18 cellular contexts compared by ENCODE assay signal in genomic region chr5:143376195-143376772, GRCh38. TPM values are rescaled to one million over a fixed set of nuclear protein-coding genes. Genes with fewer than 3 reads are reported as not detected.
DNase-seq lines count a peak whose midpoint lies in the region; ATAC-seq and TF ChIP-seq lines count a peak whose summit lies in the region.
"Had no signal": no experiment of that assay in that cellular context is flagged by ENCODE, and none has a peak within 500 bp of the region (broad histone marks: within the 10 kb centered on the region; RNA-seq: fewer than 3 reads in every experiment).

No MANE protein-coding gene starts in this region.

- H3K27me3 ChIP-seq in HUES48 (ENCODE audit: control insufficient read depth, insufficient read depth, low read length) (no peaks in the 10 kb centered on the region), neutrophil (no peaks in the 10 kb centered on the region), upper lobe of right lung (no peaks in the 10 kb centered on the region)

- peaks cover 56% of the 10 kb centered on the region for H3K4me1 Mint-ChIP-seq in Calu3 (ENCODE audit: low read depth, unreplicated experiment)
- H3K4me1 Mint-ChIP-seq in central memory CD8-positive, alpha-beta T cell, result peaks cover 63% of the 10 kb centered on the region
- H3K4me1 Mint-ChIP-seq in activated CD4-positive, alpha-beta T cell treated with anti-CD3 and anti-CD28 coated beads for 36 hours, result peaks cover 77% of the 10 kb centered on the region

- H3K9ac ChIP-seq in HUES48 (ENCODE audit: low read depth, low read length), result no peak overlapping the region

- POLR2A ChIA-PET in activated CD4-positive, alpha-beta T cell treated with anti-CD3 and anti-CD28 coated beads for 36 hours (lab: Charles Lee), result interaction anchor here (0.6 kb wide), 1 partner anchor 15 kb away, joined by 7 read pairs; no protein-coding TSS in a partner anchor

- ATAC-seq in central memory CD8-positive, alpha-beta T cell (replicated peaks; ENCODE audit: extremely low read depth, poor library complexity, severe bottlenecking), result no peak
- ATAC-seq in upper lobe of right lung, result no peak
- ATAC-seq in activated CD4-positive, alpha-beta T cell treated with anti-CD3 and anti-CD28 coated beads for 36 hours, result no peak
- ATAC-seq: activated CD8-positive, alpha-beta T cell treated with anti-CD3 and anti-CD28 coated beads, Interleukin-2, amount 10 ng/mL, durations not matched to agents 7 days and 5 days; T-cell had no signal

- peaks cover 21% of the 10 kb centered on the region for H3K4me1 ChIP-seq in HUES48 (ENCODE audit: control insufficient read depth, insufficient read depth, low read length)
- H3K4me1 ChIP-seq in neutrophil (ENCODE audit: control insufficient read depth in 1 of 2, insufficient read depth in 1 of 2, low read depth in 1 of 2, low read length in 1 of 2), result peaks cover 17 to 26% of the 10 kb centered on the region in 2 experiments
- peaks cover 20% of the 10 kb centered on the region for H3K4me1 ChIP-seq in upper lobe of right lung

- intact Hi-C loops in Calu3 (cut with micrococcal nuclease; ENCODE audit: unreplicated experiment), result no loop called here
- intact Hi-C loops in upper lobe of right lung (cut with DNase I), result no loop called here
- intact Hi-C loops in activated CD4-positive, alpha-beta T cell treated with anti-CD3 and anti-CD28 coated beads for 36 hours (cut with DNase I, micrococcal nuclease), result no loop called here

- DNase-seq in Calu3, result no peak
- no peak for DNase-seq in central memory CD8-positive, alpha-beta T cell (ENCODE audit: low spot score in 2 of 2)
- no peak for DNase-seq in dedifferentiated amniotic fluid mesenchymal stem cell (ENCODE audit: extremely low spot score)
- no peak for DNase-seq in upper lobe of right lung
- no peak for DNase-seq in activated CD4-positive, alpha-beta T cell treated with anti-CD3 and anti-CD28 coated beads for 36 hours
- no peak for DNase-seq in NOMO-1 treated with DMSO at 0.1 percent for 48 hours (lab: John Stamatoyannopoulos, UW; ENCODE audit: unreplicated experiment)
- DNase-seq: activated CD8-positive, alpha-beta T cell treated with anti-CD3 and anti-CD28 coated beads, Interleukin-2, amount 10 ng/mL, durations not matched to agents 7 days and 5 days; amniotic stem cell; DMS153; NCI-H187 treated with DMSO at 0.1 percent for 48 hours; NCI-H446 treated with DMSO at 0.1 percent for 48 hours; NK-92 treated with Interleukin-12 subunit alpha and Interleukin-12 subunit beta, amount 100 ng/mL, for 24 hours; posterior cingulate gyrus; T-cell; WERI-Rb-1 had no signal

- H3K4me3 ChIP-seq in HUES48 (ENCODE audit: low read depth, low read length) (no peak overlapping the region), neutrophil (ENCODE audit: low read depth in 1 of 2, low read length in 1 of 2) (no peak overlapping the region), upper lobe of right lung (no peak overlapping the region)
- H3K4me3 ChIP-seq: thoracic aorta had no signal

- no peak overlapping the region for H3K4me3 Mint-ChIP-seq in Calu3 (ENCODE audit: low read depth, unreplicated experiment)
- H3K4me3 Mint-ChIP-seq in central memory CD8-positive, alpha-beta T cell, result no peak overlapping the region
- no peak overlapping the region for H3K4me3 Mint-ChIP-seq in activated CD4-positive, alpha-beta T cell treated with anti-CD3 and anti-CD28 coated beads for 36 hours
- H3K4me3 Mint-ChIP-seq: activated CD8-positive, alpha-beta T cell treated with anti-CD3 and anti-CD28 coated beads, Interleukin-2, amount 10 ng/mL, durations not matched to agents 7 days and 5 days; T-cell had no signal

- H3K9me3 ChIP-seq in HUES48 (ENCODE audit: control insufficient read depth, insufficient read depth, low read length), result no peaks in the 10 kb centered on the region
- H3K9me3 ChIP-seq in neutrophil, result no peaks in the 10 kb centered on the region
- H3K9me3 ChIP-seq in upper lobe of right lung, result no peaks in the 10 kb centered on the region
- H3K9me3 ChIP-seq: thoracic aorta had no signal

- no TSS peak for BruUV-seq in Calu3 (replicated peaks; lab: Mats Ljungman, UMichigan)

- H3K9me3 Mint-ChIP-seq in Calu3 (ENCODE audit: low read depth, unreplicated experiment), result peaks cover 5% of the 10 kb centered on the region
- H3K9me3 Mint-ChIP-seq in central memory CD8-positive, alpha-beta T cell, result no peaks in the 10 kb centered on the region
- H3K9me3 Mint-ChIP-seq in activated CD4-positive, alpha-beta T cell treated with anti-CD3 and anti-CD28 coated beads for 36 hours (ENCODE audit: low read depth), result no peaks in the 10 kb centered on the region
- H3K9me3 Mint-ChIP-seq: T-cell had no signal

- H3K27ac ChIP-seq in HUES48 (ENCODE audit: low read depth, low read length), result peak overlapping the region; percentile 58
- peak overlapping the region; percentile 11 for H3K27ac ChIP-seq in neutrophil
- no peak overlapping the region for H3K27ac ChIP-seq in upper lobe of right lung
- H3K27ac ChIP-seq: thoracic aorta, WERI-Rb-1 had no signal

- H3K36me3 Mint-ChIP-seq in Calu3 (ENCODE audit: insufficient read depth, unreplicated experiment), result no peaks in the 10 kb centered on the region
- peaks cover 14% of the 10 kb centered on the region for H3K36me3 Mint-ChIP-seq in central memory CD8-positive, alpha-beta T cell (ENCODE audit: insufficient read depth)
- H3K36me3 Mint-ChIP-seq in activated CD4-positive, alpha-beta T cell treated with anti-CD3 and anti-CD28 coated beads for 36 hours (ENCODE audit: low read depth), result peaks cover 15% of the 10 kb centered on the region

- CTCF ChIA-PET in Calu3 (lab: Charles Lee), result interaction anchor here (0.6 to 1.8 kb wide), 3 partner anchors 15 to 137 kb away, joined by 3 to 4 read pairs (median 4); no protein-coding TSS in a partner anchor
- CTCF ChIA-PET in activated CD4-positive, alpha-beta T cell treated with anti-CD3 and anti-CD28 coated beads for 36 hours (lab: Charles Lee), result interaction anchor here (0.8 to 1.4 kb wide), 2 partner anchors 14 to 30 kb away, joined by 3 to 5 read pairs; no protein-coding TSS in a partner anchor

- H3K27me3 Mint-ChIP-seq in Calu3 (ENCODE audit: unreplicated experiment), result no peaks in the 10 kb centered on the region
- H3K27me3 Mint-ChIP-seq in central memory CD8-positive, alpha-beta T cell, result no peaks in the 10 kb centered on the region
- no peaks in the 10 kb centered on the region for H3K27me3 Mint-ChIP-seq in activated CD4-positive, alpha-beta T cell treated with anti-CD3 and anti-CD28 coated beads for 36 hours
- H3K27me3 Mint-ChIP-seq: T-cell had no signal

- peak overlapping the region; percentile 8 for H3K27ac Mint-ChIP-seq in Calu3 (ENCODE audit: unreplicated experiment)
- H3K27ac Mint-ChIP-seq in central memory CD8-positive, alpha-beta T cell (ENCODE audit: low read depth), result peak overlapping the region; percentile 22
- no peak overlapping the region for H3K27ac Mint-ChIP-seq in activated CD4-positive, alpha-beta T cell treated with anti-CD3 and anti-CD28 coated beads for 36 hours
- H3K27ac Mint-ChIP-seq: activated CD8-positive, alpha-beta T cell treated with anti-CD3 and anti-CD28 coated beads, Interleukin-2, amount 10 ng/mL, durations not matched to agents 7 days and 5 days had no signal

- TF ChIP-seq CTCF in Calu3 (IDR thresholded peaks at IDR 0.05; ENCODE audit: unreplicated experiment) (no peak), neutrophil (IDR thresholded peaks at IDR 0.05) (no peak), upper lobe of right lung (IDR thresholded peaks at IDR 0.05) (no peak)

- H3K36me3 ChIP-seq in HUES48 (ENCODE audit: control insufficient read depth, insufficient read depth, low read length) (no peaks in the 10 kb centered on the region), neutrophil (no peaks in the 10 kb centered on the region), upper lobe of right lung (no peaks in the 10 kb centered on the region)
- H3K36me3 ChIP-seq: thoracic aorta, WERI-Rb-1 had no signal

RNA-seq across cellular contexts. Expression of gene NR3C1, which starts 27.2 kb away (rescaled TPM):
- 63.1 and 72.4 TPM in 2 replicates for total RNA-seq in Calu3 (2022)
- 101 TPM for total RNA-seq in upper lobe of right lung
- 10 to 100 TPM; 47.1 to 53.9 TPM for total RNA-seq in activated CD4-positive, alpha-beta T cell treated with anti-CD3 and anti-CD28 coated beads for 36 hours
